Comparison of ENCODE assay signal across 17 cellular contexts in the genomic region with DNA sequence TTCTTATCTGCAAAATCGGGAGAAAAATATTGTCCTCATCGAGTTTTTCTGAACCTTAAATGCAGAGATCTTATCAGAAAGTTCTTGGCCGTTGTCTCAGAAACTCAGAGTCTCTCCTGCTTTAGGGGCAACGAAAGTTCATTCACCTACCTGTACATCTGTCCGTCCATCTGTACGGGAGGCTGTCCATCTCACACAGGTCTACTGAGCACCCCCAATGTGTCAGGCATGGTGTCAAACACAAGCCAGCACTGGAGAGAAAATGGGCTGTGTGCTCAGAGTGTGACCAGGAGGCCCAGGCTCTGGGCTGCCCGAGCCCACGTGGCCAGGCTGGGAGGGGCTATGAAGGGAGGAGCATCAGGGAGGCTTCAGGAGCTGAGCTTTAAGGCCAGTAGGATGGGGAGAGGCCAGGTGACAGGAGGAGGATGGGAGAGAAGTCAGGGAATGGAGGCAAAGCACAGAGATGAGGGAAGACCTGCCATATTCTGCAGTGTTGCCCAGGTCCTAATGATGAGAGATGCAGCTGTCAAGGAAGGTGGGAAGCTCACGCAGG.
"Had no signal": no experiment of that assay in that cellular context is flagged by ENCODE, and none has a peak within 500 bp of the region (broad histone marks: within the 10 kb centered on the region; RNA-seq: fewer than 3 reads in every experiment).

No MANE protein-coding gene starts in this region.

- H3K36me3 ChIP-seq: gastroesophageal sphincter, left ventricle myocardium inferior, prostate gland, right lobe of liver, spleen, thoracic aorta had no signal

- H3K9me3 ChIP-seq: gastroesophageal sphincter, prostate gland, right lobe of liver, thoracic aorta had no signal

- H3K4me1 ChIP-seq: gastroesophageal sphincter, left ventricle myocardium inferior, prostate gland, right lobe of liver, spleen had no signal

- H3K27ac Mint-ChIP-seq: activated CD4-positive, alpha-beta T cell treated with anti-CD3 and anti-CD28 coated beads, Interleukin-2, amount 10 ng/mL, durations not matched to agents 24 days and 14 days; activated CD8-positive, alpha-beta T cell treated with anti-CD3 and anti-CD28 coated beads, Interleukin-2, amount 10 ng/mL, durations not matched to agents 7 days and 5 days; activated naive CD4-positive, alpha-beta T cell treated with anti-CD3 and anti-CD28 coated beads for 36 hours; activated T-helper 2 cell treated with anti-CD3 and anti-CD28 coated beads, Interferon-gamma antibody, Interleukin-2, Interleukin-4, amounts not matched to agents 10 μg/mL and 5 μg/mL and 100 μg/mL, durations not matched to agents 14 hours and 24 hours and 36 hours; nephron; stimulated activated naive CD8-positive, alpha-beta T cell treated with anti-CD3 and anti-CD28 coated beads, Interleukin-15, amount 100 ng/mL, for 72 hours; T-helper 17 cell had no signal

- H3K4me3 Mint-ChIP-seq: activated CD4-positive, alpha-beta T cell treated with anti-CD3 and anti-CD28 coated beads, Interleukin-2, amount 10 ng/mL, durations not matched to agents 24 days and 14 days; activated CD8-positive, alpha-beta T cell treated with anti-CD3 and anti-CD28 coated beads, Interleukin-2, amount 10 ng/mL, durations not matched to agents 7 days and 5 days; activated naive CD4-positive, alpha-beta T cell treated with anti-CD3 and anti-CD28 coated beads for 36 hours; stimulated activated naive CD8-positive, alpha-beta T cell treated with anti-CD3 and anti-CD28 coated beads, Interleukin-15, amount 100 ng/mL, for 72 hours; T-helper 17 cell had no signal

- H3K27ac ChIP-seq: dorsolateral prefrontal cortex, gastroesophageal sphincter, left ventricle myocardium inferior, prostate gland, right lobe of liver, spleen, thoracic aorta had no signal

- H3K4me1 Mint-ChIP-seq: activated CD4-positive, alpha-beta T cell treated with anti-CD3 and anti-CD28 coated beads, Interleukin-2, amount 10 ng/mL, durations not matched to agents 24 days and 14 days; nephron; T-helper 17 cell had no signal

- H3K27me3 ChIP-seq: right lobe of liver had no signal

- H3K4me3 ChIP-seq: dorsolateral prefrontal cortex, gastroesophageal sphincter, left ventricle myocardium inferior, prostate gland, right lobe of liver, spleen, thoracic aorta had no signal

- DNase-seq: activated CD4-positive, alpha-beta T cell treated with anti-CD3 and anti-CD28 coated beads, Interleukin-2, amount 10 ng/mL, durations not matched to agents 24 days and 14 days; activated CD4-positive, CD25-positive, alpha-beta regulatory T cell; activated CD8-positive, alpha-beta T cell treated with anti-CD3 and anti-CD28 coated beads, Interleukin-2, amount 10 ng/mL, durations not matched to agents 7 days and 5 days; activated naive CD4-positive, alpha-beta T cell treated with anti-CD3 and anti-CD28 coated beads for 36 hours; dorsolateral prefrontal cortex; left ventricle myocardium inferior; mesenchymal stem cell; occipital lobe; spleen; stimulated activated naive CD8-positive, alpha-beta T cell treated with anti-CD3 and anti-CD28 coated beads, Interleukin-15, amount 100 ng/mL, for 72 hours; T-helper 17 cell had no signal

- ATAC-seq: activated CD8-positive, alpha-beta T cell treated with anti-CD3 and anti-CD28 coated beads, Interleukin-2, amount 10 ng/mL, durations not matched to agents 7 days and 5 days; gastroesophageal sphincter; right lobe of liver; stimulated activated naive CD8-positive, alpha-beta T cell treated with anti-CD3 and anti-CD28 coated beads, Interleukin-15, amount 100 ng/mL, for 72 hours; T-helper 17 cell had no signal
